ENCODE assay signal across 20 cellular contexts in the genomic region with DNA sequence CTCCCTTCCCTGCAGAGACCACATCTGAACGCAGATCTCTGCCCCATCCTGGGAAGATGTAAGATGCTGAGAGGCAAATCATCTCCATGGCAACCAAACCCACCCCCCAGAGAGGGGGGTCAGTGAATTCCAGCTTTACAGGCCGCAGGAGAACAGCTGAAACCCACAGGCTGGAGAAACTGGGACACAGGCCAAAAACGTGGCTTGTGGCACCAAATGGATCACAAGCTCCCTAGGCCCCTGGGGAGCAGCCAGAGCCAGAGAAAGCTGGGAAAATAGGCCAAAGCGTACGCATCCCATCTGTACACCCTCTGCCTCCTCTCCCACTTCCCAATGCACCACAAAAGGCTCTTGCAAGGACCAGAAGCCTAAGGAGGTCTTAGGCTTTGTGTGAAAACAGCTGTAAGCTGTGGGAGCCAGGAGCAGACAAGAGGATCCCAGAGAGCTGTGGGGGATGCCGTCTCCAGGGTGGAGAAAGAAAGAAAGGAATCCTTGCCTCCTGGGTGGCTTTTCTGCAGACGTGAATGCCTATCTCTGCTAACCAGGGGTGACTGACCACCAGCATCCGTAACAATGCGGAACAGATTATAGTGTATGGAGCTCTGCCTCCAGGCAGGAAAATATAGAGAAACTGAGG. TPM values are rescaled to one million over a fixed set of nuclear protein-coding genes. Genes with fewer than 3 reads are reported as not detected.
DNase-seq lines count a peak whose midpoint lies in the region; ATAC-seq and TF ChIP-seq lines count a peak whose summit lies in the region.
"Had no signal": no experiment of that assay in that cellular context is flagged by ENCODE, and none has a peak within 500 bp of the region (broad histone marks: within the 10 kb centered on the region; RNA-seq: fewer than 3 reads in every experiment).

No MANE protein-coding gene starts in this region.

- intact Hi-C loops in dorsolateral prefrontal cortex (cut with DNase I), result no loop called here

- H3K4me3 ChIP-seq in dorsolateral prefrontal cortex (no peak overlapping the region), thoracic aorta (no peak overlapping the region)
- H3K4me3 ChIP-seq: left lung, PC-9 had no signal

- peaks cover 9 to 19% of the 10 kb centered on the region in 2 donors for H3K4me1 ChIP-seq in thoracic aorta (ENCODE audit: control insufficient read depth in 1 of 2, low read depth in 2 of 2)
- H3K4me1 ChIP-seq: left lung had no signal

- H3K36me3 ChIP-seq in thoracic aorta, result no peaks in the 10 kb centered on the region
- H3K36me3 ChIP-seq: left lung had no signal

- DNase-seq in NCI-H2081 (lab: John Stamatoyannopoulos, UW), result peak; percentile 49 to 72
- no peak for DNase-seq in NCI-H2081 treated with DMSO at 0.1 percent for 48 hours (lab: John Stamatoyannopoulos, UW)
- DNase-seq in NCI-H345 (lab: John Stamatoyannopoulos, UW), result peak; percentile 76
- peak in 6 of 10 donors; percentile 5 to 51 (median 39) for DNase-seq in dorsolateral prefrontal cortex
- no peak for DNase-seq in thoracic aorta (ENCODE audit: low spot score)
- no peak for DNase-seq in NCI-H526 treated with DMSO at 0.1 percent for 48 hours (lab: John Stamatoyannopoulos, UW)
- no peak for DNase-seq in islet precursor cell
- DNase-seq: 8988T; activated T-cell treated with anti-CD3 and anti-CD28 coated beads, Interleukin-2, amount 50 U/mL, for 72 hours; CD4-positive, alpha-beta memory T cell; GF-D8; natural killer cell; NCI-H187; PC-9; stimulated activated CD4-positive, alpha-beta T cell treated with anti-CD3 and anti-CD28 coated beads, Interleukin-4, amount 100 ng/mL, for 24 hours; T-cell had no signal

- ATAC-seq in thoracic aorta (ENCODE audit: insufficient number of reproducible peaks, low FRiP score, low read depth) (no peak), HG02588 (IDR thresholded peaks at IDR 0.05; ENCODE audit: unreplicated experiment) (no peak)
- ATAC-seq: activated T-cell treated with anti-CD3 and anti-CD28 coated beads, Interleukin-2, amount 50 U/mL, for 72 hours; left lung; natural killer cell; sciatic nerve; T-cell had no signal

- H3K27me3 ChIP-seq in dorsolateral prefrontal cortex (peaks cover 0 to 12% (median 0%) of the 10 kb centered on the region in 45 donors), thoracic aorta (replicated peaks; ENCODE audit: insufficient read depth) (no peaks in the 10 kb centered on the region)
- H3K27me3 ChIP-seq: left lung had no signal

- H3K27ac ChIP-seq in dorsolateral prefrontal cortex (no peak overlapping the region), thoracic aorta (peak overlapping the region; percentile 28 to 46)
- H3K27ac ChIP-seq: left lung, PC-9 had no signal

- H3K9me3 ChIP-seq in thoracic aorta, result no peaks in the 10 kb centered on the region

- no peak for TF ChIP-seq CTCF in dorsolateral prefrontal cortex (IDR thresholded peaks at IDR 0.05 in 54 of 56, conservative IDR thresholded peaks at IDR 0.05 in 2 of 56; ENCODE audit: low read depth in 1 of 56, partially characterized antibody in 56 of 56)
- no peak for TF ChIP-seq CTCF in thoracic aorta (IDR thresholded peaks at IDR 0.05)

RNA-seq across cellular contexts. Expression of a gene that starts 59.5 kb away (rescaled TPM):
- total RNA-seq in dorsolateral prefrontal cortex, result 100 to 1,000 TPM in 119 of 120 experiments, 10 to 100 TPM in 1; 93.2 to 366 (median 269) TPM
- total RNA-seq in thoracic aorta, result 10 to 100 TPM; 26.2 to 57.0 TPM
- total RNA-seq: CD4-positive, alpha-beta memory T cell; dermis microvascular lymphatic vessel endothelial cell; natural killer cell had no signal

Comparison
In these comparisons a context has a peak if more than half of its experiments do, and no peak if none do; other contexts are left out.
1. DNase-seq: peak in NCI-H2081 (2 of 2), NCI-H345 (single experiment) and dorsolateral prefrontal cortex (6 of 10); none in NCI-H2081 treated with DMSO at 0.1 percent for 48 hours (single experiment), thoracic aorta (single experiment), NCI-H526 treated with DMSO at 0.1 percent for 48 hours (single experiment) and islet precursor cell (single experiment).
2. H3K27ac ChIP-seq: peak in thoracic aorta (2 of 2); none in dorsolateral prefrontal cortex (0 of 59).